Comparison of ENCODE assay signal across 1 cellular context in genomic region chr4:165609653-165610052, GRCh38.
TF ChIP-seq lines count a peak whose summit lies in the region.

No MANE protein-coding gene starts in this region.

TF ChIP-seq in GM23338, 12 proteins besides CTCF, POLR2A, EP300 and RAD21 (continued from another document):
- TF ChIP-seq ZNF462 (CRISPR knock-in tag; IDR thresholded peaks at IDR 0.05) (no peak), STAT1 (IDR thresholded peaks at IDR 0.05; ENCODE audit: unreplicated experiment) (no peak), ZNF331 (CRISPR knock-in tag; IDR thresholded peaks at IDR 0.05; ENCODE audit: low read depth) (no peak), ZNF114 (CRISPR knock-in tag; IDR thresholded peaks at IDR 0.05) (no peak), EZH2phosphoT487 (IDR thresholded peaks at IDR 0.05; ENCODE audit: unreplicated experiment) (no peak), EZH2 (IDR thresholded peaks at IDR 0.05; ENCODE audit: low read depth, unreplicated experiment) (no peak)
- TF ChIP-seq, protein P1, sequence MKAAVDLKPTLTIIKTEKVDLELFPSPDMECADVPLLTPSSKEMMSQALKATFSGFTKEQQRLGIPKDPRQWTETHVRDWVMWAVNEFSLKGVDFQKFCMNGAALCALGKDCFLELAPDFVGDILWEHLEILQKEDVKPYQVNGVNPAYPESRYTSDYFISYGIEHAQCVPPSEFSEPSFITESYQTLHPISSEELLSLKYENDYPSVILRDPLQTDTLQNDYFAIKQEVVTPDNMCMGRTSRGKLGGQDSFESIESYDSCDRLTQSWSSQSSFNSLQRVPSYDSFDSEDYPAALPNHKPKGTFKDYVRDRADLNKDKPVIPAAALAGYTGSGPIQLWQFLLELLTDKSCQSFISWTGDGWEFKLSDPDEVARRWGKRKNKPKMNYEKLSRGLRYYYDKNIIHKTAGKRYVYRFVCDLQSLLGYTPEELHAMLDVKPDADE (IDR thresholded peaks at IDR 0.05): no peak
- TF ChIP-seq, protein P2, sequence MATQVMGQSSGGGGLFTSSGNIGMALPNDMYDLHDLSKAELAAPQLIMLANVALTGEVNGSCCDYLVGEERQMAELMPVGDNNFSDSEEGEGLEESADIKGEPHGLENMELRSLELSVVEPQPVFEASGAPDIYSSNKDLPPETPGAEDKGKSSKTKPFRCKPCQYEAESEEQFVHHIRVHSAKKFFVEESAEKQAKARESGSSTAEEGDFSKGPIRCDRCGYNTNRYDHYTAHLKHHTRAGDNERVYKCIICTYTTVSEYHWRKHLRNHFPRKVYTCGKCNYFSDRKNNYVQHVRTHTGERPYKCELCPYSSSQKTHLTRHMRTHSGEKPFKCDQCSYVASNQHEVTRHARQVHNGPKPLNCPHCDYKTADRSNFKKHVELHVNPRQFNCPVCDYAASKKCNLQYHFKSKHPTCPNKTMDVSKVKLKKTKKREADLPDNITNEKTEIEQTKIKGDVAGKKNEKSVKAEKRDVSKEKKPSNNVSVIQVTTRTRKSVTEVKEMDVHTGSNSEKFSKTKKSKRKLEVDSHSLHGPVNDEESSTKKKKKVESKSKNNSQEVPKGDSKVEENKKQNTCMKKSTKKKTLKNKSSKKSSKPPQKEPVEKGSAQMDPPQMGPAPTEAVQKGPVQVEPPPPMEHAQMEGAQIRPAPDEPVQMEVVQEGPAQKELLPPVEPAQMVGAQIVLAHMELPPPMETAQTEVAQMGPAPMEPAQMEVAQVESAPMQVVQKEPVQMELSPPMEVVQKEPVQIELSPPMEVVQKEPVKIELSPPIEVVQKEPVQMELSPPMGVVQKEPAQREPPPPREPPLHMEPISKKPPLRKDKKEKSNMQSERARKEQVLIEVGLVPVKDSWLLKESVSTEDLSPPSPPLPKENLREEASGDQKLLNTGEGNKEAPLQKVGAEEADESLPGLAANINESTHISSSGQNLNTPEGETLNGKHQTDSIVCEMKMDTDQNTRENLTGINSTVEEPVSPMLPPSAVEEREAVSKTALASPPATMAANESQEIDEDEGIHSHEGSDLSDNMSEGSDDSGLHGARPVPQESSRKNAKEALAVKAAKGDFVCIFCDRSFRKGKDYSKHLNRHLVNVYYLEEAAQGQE (IDR thresholded peaks at IDR 0.05; ENCODE audit: unreplicated experiment): no peak
